11 cellular contexts compared by ENCODE assay signal in the genomic region with DNA sequence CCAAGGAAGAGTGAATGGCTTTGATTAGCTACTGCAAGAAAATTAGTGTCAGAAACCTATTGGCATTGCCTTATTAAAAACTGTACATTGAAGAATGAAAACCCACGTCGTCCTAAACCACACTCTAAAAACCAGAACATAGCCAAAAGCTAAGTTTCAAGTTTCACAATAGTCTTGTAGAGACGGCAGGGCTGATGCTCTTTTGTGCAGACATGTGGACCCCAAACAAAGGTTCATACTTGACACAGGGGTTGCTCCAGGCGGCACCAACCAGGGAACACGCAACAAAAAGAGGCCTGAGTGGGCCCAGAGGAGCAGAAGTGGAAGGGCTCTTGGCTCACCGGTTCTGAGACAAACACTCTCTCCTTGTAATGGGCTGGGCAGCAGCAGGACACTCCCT.
"Had no signal": no experiment of that assay in that cellular context is flagged by ENCODE, and none has a peak within 500 bp of the region (broad histone marks: within the 10 kb centered on the region; RNA-seq: fewer than 3 reads in every experiment).

No MANE protein-coding gene starts in this region.

- H3K27me3 Mint-ChIP-seq: progenitor cell of endocrine pancreas had no signal

- H3K4me1 Mint-ChIP-seq: activated B cell treated with CpG ODN at 0.5 μM for 24 hours had no signal

- DNase-seq: activated B cell treated with CpG ODN at 0.5 μM for 24 hours; activated CD4-positive, alpha-beta T cell treated with anti-CD3 and anti-CD28 coated beads, Interleukin-2, amount 10 ng/mL, durations not matched to agents 24 days and 14 days; activated naive CD4-positive, alpha-beta T cell; heart left ventricle; left lung; mucosa of descending colon; naive thymus-derived CD8-positive, alpha-beta T cell; nucleus accumbens had no signal

- H3K36me3 Mint-ChIP-seq: naive thymus-derived CD8-positive, alpha-beta T cell had no signal

- H3K9me3 Mint-ChIP-seq: activated B cell treated with CpG ODN at 0.5 μM for 24 hours; activated CD4-positive, alpha-beta T cell treated with anti-CD3 and anti-CD28 coated beads, Interleukin-2, amount 10 ng/mL, durations not matched to agents 24 days and 14 days; activated T-helper 1 cell treated with anti-CD3 and anti-CD28 coated beads, Interleukin-12 subunit alpha, Interleukin-12 subunit beta, Interleukin-2, Interleukin-4 antibody, amounts not matched to agents 30 ng/mL and 10 ng/mL and 1 ng/mL, durations not matched to agents 14 hours and 24 hours and 36 hours; naive thymus-derived CD8-positive, alpha-beta T cell had no signal

- H3K4me3 Mint-ChIP-seq: activated B cell treated with CpG ODN at 0.5 μM for 24 hours; activated CD4-positive, alpha-beta T cell treated with anti-CD3 and anti-CD28 coated beads, Interleukin-2, amount 10 ng/mL, durations not matched to agents 24 days and 14 days; activated T-helper 1 cell treated with anti-CD3 and anti-CD28 coated beads, Interleukin-12 subunit alpha, Interleukin-12 subunit beta, Interleukin-2, Interleukin-4 antibody, amounts not matched to agents 30 ng/mL and 10 ng/mL and 1 ng/mL, durations not matched to agents 14 hours and 24 hours and 36 hours; naive thymus-derived CD8-positive, alpha-beta T cell had no signal

- H3K27ac Mint-ChIP-seq: activated B cell treated with CpG ODN at 0.5 μM for 24 hours; activated CD4-positive, alpha-beta T cell treated with anti-CD3 and anti-CD28 coated beads, Interleukin-2, amount 10 ng/mL, durations not matched to agents 24 days and 14 days; activated T-helper 1 cell treated with anti-CD3 and anti-CD28 coated beads, Interleukin-12 subunit alpha, Interleukin-12 subunit beta, Interleukin-2, Interleukin-4 antibody, amounts not matched to agents 30 ng/mL and 10 ng/mL and 1 ng/mL, durations not matched to agents 14 hours and 24 hours and 36 hours; progenitor cell of endocrine pancreas had no signal

- ATAC-seq: heart left ventricle; left lung; mucosa of descending colon; naive thymus-derived CD8-positive, alpha-beta T cell; right cardiac atrium had no signal
